In genomic region chr3:62131620-62132019, GRCh38 we compare ENCODE assay signal across 10 cellular contexts.
A peak's percentile ranks its signal among the peaks of the same experiment; 100 is the strongest.
DNase-seq lines count a peak whose midpoint lies in the region; ATAC-seq and TF ChIP-seq lines count a peak whose summit lies in the region.
"Had no signal": no experiment of that assay in that cellular context is flagged by ENCODE, and none has a peak within 500 bp of the region (broad histone marks: within the 10 kb centered on the region; RNA-seq: fewer than 3 reads in every experiment).

No MANE protein-coding gene starts in this region.

- CTCF ChIA-PET in PC-9 (lab: Charles Lee): no interaction called here

- H3K27ac ChIP-seq in PC-9 (no peak overlapping the region), fibroblast of lung (ENCODE audit: insufficient read depth, low read length) (no peak overlapping the region), sigmoid colon (peak overlapping the region; percentile 3 to 61 (median 22))

- H3K36me3 ChIP-seq in PC-9 (ENCODE audit: low read depth) (no peaks in the 10 kb centered on the region), fibroblast of lung (ENCODE audit: control insufficient read depth, insufficient read depth, low read length) (no peaks in the 10 kb centered on the region), sigmoid colon (no peaks in the 10 kb centered on the region)

- intact Hi-C loops in PC-9 (cut with micrococcal nuclease; ENCODE audit: unreplicated experiment): loop anchor here (5.0 kb wide), 1 partner anchor 569 kb away; the partner anchor contains the start of gene PTPRG
- intact Hi-C loops in sigmoid colon (cut with DNase I): no loop called here

- BruUV-seq in PC-9 (replicated peaks; lab: Mats Ljungman, UMichigan): no TSS peak

- no peak overlapping the region for H3K4me2 ChIP-seq in PC-9
- H3K4me2 ChIP-seq in fibroblast of lung (ENCODE audit: extremely low read depth, insufficient read depth, low read length): no peak overlapping the region

- peak; percentile 37; the same call in 1 of the 2 replicates for TF ChIP-seq CTCF in PC-9 (conservative IDR thresholded peaks at IDR 0.05)
- TF ChIP-seq CTCF in fibroblast of lung (conservative IDR thresholded peaks at IDR 0.05 in 1 of 2, IDR thresholded peaks at IDR 0.05 in 1 of 2; ENCODE audit: low read depth in 1 of 2, low read length in 2 of 2): peak; percentile 40 to 51
- TF ChIP-seq CTCF in sigmoid colon (IDR thresholded peaks at IDR 0.05): peak in 1 of 4 experiments; percentile 30

- no peaks in the 10 kb centered on the region for H3K27me3 ChIP-seq in PC-9 (ENCODE audit: insufficient read depth, low read depth)
- no peaks in the 10 kb centered on the region for H3K27me3 ChIP-seq in fibroblast of lung (ENCODE audit: control insufficient read depth, insufficient read depth, low read length)
- no peaks in the 10 kb centered on the region for H3K27me3 ChIP-seq in sigmoid colon

- POLR2A ChIA-PET in PC-9 (lab: Charles Lee; ENCODE audit: unreplicated experiment): interaction anchor here (0.5 to 0.6 kb wide), 2 partner anchors 45 to 194 kb away, joined by 3 to 9 read pairs; no protein-coding TSS in a partner anchor

- DNase-seq in DMS53 (lab: John Stamatoyannopoulos, UW) (peak; percentile 3), DMS53 treated with DMSO at 0.1 percent for 48 hours (lab: John Stamatoyannopoulos, UW; ENCODE audit: unreplicated experiment) (no peak), PC-9 (no peak), fibroblast of lung (ENCODE audit: low read depth in 2 of 2) (peak in 1 of 2 donors; percentile 42), sigmoid colon (no peak), NCI-H187 (lab: John Stamatoyannopoulos, UW) (no peak)
- DNase-seq: activated CD4-positive, alpha-beta T cell treated with anti-CD3 and anti-CD28 coated beads, Interleukin-2, amount 10 ng/mL, durations not matched to agents 24 days and 14 days; effector memory CD4-positive, alpha-beta T cell had no signal

- H4K20me1 ChIP-seq in PC-9 (ENCODE audit: insufficient read depth): no peaks in the 10 kb centered on the region
- no peaks in the 10 kb centered on the region for H4K20me1 ChIP-seq in fibroblast of lung (ENCODE audit: control insufficient read depth, extremely low read depth, insufficient read depth, low read length)

- H3K79me2 ChIP-seq in PC-9 (ENCODE audit: low read depth): no peaks in the 10 kb centered on the region
- no peaks in the 10 kb centered on the region for H3K79me2 ChIP-seq in fibroblast of lung (ENCODE audit: control insufficient read depth, insufficient read depth, low read length)

- whole genome bisulfite sequencing in sigmoid colon, 2 donors: 56 to 60% methylated on average over 3 of the region's 3 CpGs

- H3F3A ChIP-seq in PC-9 (ENCODE audit: insufficient read depth, low read depth): no peaks in the 10 kb centered on the region

- H2AFZ ChIP-seq in PC-9: no peak overlapping the region
- no peak overlapping the region for H2AFZ ChIP-seq in fibroblast of lung (ENCODE audit: low read length)

- H3K4me3 ChIP-seq in PC-9: no peak overlapping the region
- no peak overlapping the region for H3K4me3 ChIP-seq in fibroblast of lung (replicated peaks in 1 of 4; ENCODE audit: control extremely low read depth in 1 of 4, insufficient read depth in 1 of 4, low read depth in 3 of 4, low read length in 4 of 4)
- H3K4me3 ChIP-seq in sigmoid colon: no peak overlapping the region

- H3K4me1 ChIP-seq in PC-9 (replicated peaks; ENCODE audit: insufficient read depth): peaks cover 10% of the 10 kb centered on the region; the same call in 1 of the 2 replicates
- peaks cover 4% of the 10 kb centered on the region for H3K4me1 ChIP-seq in fibroblast of lung (ENCODE audit: control insufficient read depth, extremely low read depth, insufficient read depth, low read length)
- H3K4me1 ChIP-seq in sigmoid colon: peaks cover 0 to 32% (median 19%) of the 10 kb centered on the region in 4 donors

- H3K9me3 ChIP-seq in PC-9 (ENCODE audit: insufficient read depth, low read depth) (no peaks in the 10 kb centered on the region), fibroblast of lung (ENCODE audit: control insufficient read depth, insufficient read depth, low read depth, low read length) (no peaks in the 10 kb centered on the region), sigmoid colon (no peaks in the 10 kb centered on the region)

- H3K9ac ChIP-seq in fibroblast of lung (ENCODE audit: insufficient read depth, low read length): no peak overlapping the region

- no peaks in the 10 kb centered on the region for H3K9me2 ChIP-seq in PC-9 (ENCODE audit: insufficient read depth)

- TF ChIP-seq EP300 in sigmoid colon (IDR thresholded peaks at IDR 0.05): no peak

- no peak for TF ChIP-seq POLR2A in sigmoid colon (IDR thresholded peaks at IDR 0.05)

- ATAC-seq in HG02571 (IDR thresholded peaks at IDR 0.05; ENCODE audit: unreplicated experiment) (no peak), HG03159 (IDR thresholded peaks at IDR 0.05; ENCODE audit: unreplicated experiment) (no peak)

Comparison
In these comparisons a context has a peak if more than half of its experiments do, and no peak if none do; other contexts are left out.
1. H3K27ac ChIP-seq: peak in sigmoid colon (4 of 4); none in PC-9 (single experiment) and fibroblast of lung (single experiment).